In genomic region chr19:8684001-8684902, GRCh38 we compare ENCODE assay signal across 1 cellular context.
TF ChIP-seq lines count a peak whose summit lies in the region.

No MANE protein-coding gene starts in this region.

TF ChIP-seq in K562, 482 proteins besides CTCF, POLR2A, EP300 and RAD21 (continues in another document):
- peak; percentile 69; the same call in 1 of the 2 replicates for TF ChIP-seq ZNF740 (CRISPR knock-in tag; IDR thresholded peaks at IDR 0.05)
- TF ChIP-seq ZNF740 (tag; IDR thresholded peaks at IDR 0.05), result no peak
- 0 out of 2 replicates have a peak, but pooled peaks have one; percentile 25 for TF ChIP-seq KLF6 (CRISPR knock-in tag; IDR thresholded peaks at IDR 0.05; ENCODE audit: borderline replicate concordance)
- no peak for TF ChIP-seq ZBTB7A (IDR thresholded peaks at IDR 0.05; ENCODE audit: borderline replicate concordance, control insufficient read depth, low read depth, low read length)
- TF ChIP-seq, protein P1, sequence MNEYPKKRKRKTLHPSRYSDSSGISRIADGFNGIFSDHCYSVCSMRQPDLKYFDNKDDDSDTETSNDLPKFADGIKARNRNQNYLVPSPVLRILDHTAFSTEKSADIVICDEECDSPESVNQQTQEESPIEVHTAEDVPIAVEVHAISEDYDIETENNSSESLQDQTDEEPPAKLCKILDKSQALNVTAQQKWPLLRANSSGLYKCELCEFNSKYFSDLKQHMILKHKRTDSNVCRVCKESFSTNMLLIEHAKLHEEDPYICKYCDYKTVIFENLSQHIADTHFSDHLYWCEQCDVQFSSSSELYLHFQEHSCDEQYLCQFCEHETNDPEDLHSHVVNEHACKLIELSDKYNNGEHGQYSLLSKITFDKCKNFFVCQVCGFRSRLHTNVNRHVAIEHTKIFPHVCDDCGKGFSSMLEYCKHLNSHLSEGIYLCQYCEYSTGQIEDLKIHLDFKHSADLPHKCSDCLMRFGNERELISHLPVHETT (CRISPR knock-in tag; conservative IDR thresholded peaks at IDR 0.05 in 1 of 2, IDR thresholded peaks at IDR 0.05 in 1 of 2), result peak in 1 of 2 experiments; percentile 66; a peak in 1 of 4 replicates
- no peak for TF ChIP-seq NR2C2 (CRISPR knock-in tag; IDR thresholded peaks at IDR 0.05)
- TF ChIP-seq NR2C2 (tag; IDR thresholded peaks at IDR 0.05), result peak; percentile 48; the same call in 1 of the 2 replicates
- TF ChIP-seq, protein P2, sequence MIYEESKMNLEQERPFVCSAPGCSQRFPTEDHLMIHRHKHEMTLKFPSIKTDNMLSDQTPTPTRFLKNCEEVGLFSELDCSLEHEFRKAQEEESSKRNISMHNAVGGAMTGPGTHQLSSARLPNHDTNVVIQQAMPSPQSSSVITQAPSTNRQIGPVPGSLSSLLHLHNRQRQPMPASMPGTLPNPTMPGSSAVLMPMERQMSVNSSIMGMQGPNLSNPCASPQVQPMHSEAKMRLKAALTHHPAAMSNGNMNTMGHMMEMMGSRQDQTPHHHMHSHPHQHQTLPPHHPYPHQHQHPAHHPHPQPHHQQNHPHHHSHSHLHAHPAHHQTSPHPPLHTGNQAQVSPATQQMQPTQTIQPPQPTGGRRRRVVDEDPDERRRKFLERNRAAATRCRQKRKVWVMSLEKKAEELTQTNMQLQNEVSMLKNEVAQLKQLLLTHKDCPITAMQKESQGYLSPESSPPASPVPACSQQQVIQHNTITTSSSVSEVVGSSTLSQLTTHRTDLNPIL (CRISPR knock-in tag; IDR thresholded peaks at IDR 0.05), result no peak
- TF ChIP-seq, protein P3, sequence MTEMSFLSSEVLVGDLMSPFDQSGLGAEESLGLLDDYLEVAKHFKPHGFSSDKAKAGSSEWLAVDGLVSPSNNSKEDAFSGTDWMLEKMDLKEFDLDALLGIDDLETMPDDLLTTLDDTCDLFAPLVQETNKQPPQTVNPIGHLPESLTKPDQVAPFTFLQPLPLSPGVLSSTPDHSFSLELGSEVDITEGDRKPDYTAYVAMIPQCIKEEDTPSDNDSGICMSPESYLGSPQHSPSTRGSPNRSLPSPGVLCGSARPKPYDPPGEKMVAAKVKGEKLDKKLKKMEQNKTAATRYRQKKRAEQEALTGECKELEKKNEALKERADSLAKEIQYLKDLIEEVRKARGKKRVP (CRISPR knock-in tag; IDR thresholded peaks at IDR 0.05), result peak; percentile 61; the same call in 1 of the 2 replicates
- TF ChIP-seq SRSF1 (IDR thresholded peaks at IDR 0.05; ENCODE audit: low read depth, low read length), result no peak
- no peak for TF ChIP-seq SPI1 (IDR thresholded peaks at IDR 0.05; ENCODE audit: borderline replicate concordance, low read depth, low read length)
- TF ChIP-seq ZNF165 (CRISPR knock-in tag; IDR thresholded peaks at IDR 0.05; ENCODE audit: borderline replicate concordance), result 0 out of 2 replicates have a peak, but pooled peaks have one; percentile 56
- TF ChIP-seq GMEB1 (CRISPR knock-in tag; IDR thresholded peaks at IDR 0.05), result no peak
- TF ChIP-seq DMBX1 (CRISPR knock-in tag; IDR thresholded peaks at IDR 0.05; ENCODE audit: borderline replicate concordance), result 0 out of 2 replicates have a peak, but pooled peaks have one; percentile 17
- TF ChIP-seq TEAD1 (CRISPR knock-in tag; IDR thresholded peaks at IDR 0.05), result 0 out of 4 replicates have a peak, but pooled peaks of 1 of the 2 experiments have one; percentile 11
- TF ChIP-seq MYC (IDR thresholded peaks at IDR 0.05; ENCODE audit: low read depth, low read length), result no peak
- TF ChIP-seq MYC (CRISPR knock-in tag; IDR thresholded peaks at IDR 0.05; ENCODE audit: borderline replicate concordance, low read depth), result no peak
- no peak for TF ChIP-seq SIN3A (IDR thresholded peaks at IDR 0.05; ENCODE audit: borderline replicate concordance in 2 of 2, control insufficient read depth in 1 of 2, low read depth in 2 of 2, low read length in 2 of 2)
- TF ChIP-seq ZNF444 (CRISPR knock-in tag; IDR thresholded peaks at IDR 0.05), result peak; percentile 87
- TF ChIP-seq, protein P4, sequence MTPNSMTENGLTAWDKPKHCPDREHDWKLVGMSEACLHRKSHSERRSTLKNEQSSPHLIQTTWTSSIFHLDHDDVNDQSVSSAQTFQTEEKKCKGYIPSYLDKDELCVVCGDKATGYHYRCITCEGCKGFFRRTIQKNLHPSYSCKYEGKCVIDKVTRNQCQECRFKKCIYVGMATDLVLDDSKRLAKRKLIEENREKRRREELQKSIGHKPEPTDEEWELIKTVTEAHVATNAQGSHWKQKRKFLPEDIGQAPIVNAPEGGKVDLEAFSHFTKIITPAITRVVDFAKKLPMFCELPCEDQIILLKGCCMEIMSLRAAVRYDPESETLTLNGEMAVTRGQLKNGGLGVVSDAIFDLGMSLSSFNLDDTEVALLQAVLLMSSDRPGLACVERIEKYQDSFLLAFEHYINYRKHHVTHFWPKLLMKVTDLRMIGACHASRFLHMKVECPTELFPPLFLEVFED (CRISPR knock-in tag; conservative IDR thresholded peaks at IDR 0.05), result 0 out of 2 replicates have a peak, but pooled peaks have one; percentile 11
- TF ChIP-seq, protein P5, sequence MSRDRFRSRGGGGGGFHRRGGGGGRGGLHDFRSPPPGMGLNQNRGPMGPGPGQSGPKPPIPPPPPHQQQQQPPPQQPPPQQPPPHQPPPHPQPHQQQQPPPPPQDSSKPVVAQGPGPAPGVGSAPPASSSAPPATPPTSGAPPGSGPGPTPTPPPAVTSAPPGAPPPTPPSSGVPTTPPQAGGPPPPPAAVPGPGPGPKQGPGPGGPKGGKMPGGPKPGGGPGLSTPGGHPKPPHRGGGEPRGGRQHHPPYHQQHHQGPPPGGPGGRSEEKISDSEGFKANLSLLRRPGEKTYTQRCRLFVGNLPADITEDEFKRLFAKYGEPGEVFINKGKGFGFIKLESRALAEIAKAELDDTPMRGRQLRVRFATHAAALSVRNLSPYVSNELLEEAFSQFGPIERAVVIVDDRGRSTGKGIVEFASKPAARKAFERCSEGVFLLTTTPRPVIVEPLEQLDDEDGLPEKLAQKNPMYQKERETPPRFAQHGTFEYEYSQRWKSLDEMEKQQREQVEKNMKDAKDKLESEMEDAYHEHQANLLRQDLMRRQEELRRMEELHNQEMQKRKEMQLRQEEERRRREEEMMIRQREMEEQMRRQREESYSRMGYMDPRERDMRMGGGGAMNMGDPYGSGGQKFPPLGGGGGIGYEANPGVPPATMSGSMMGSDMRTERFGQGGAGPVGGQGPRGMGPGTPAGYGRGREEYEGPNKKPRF (IDR thresholded peaks at IDR 0.05; ENCODE audit: low read depth, low read length), result no peak
- peak; percentile 68; the same call in 1 of the 2 replicates for TF ChIP-seq ZNF175 (CRISPR knock-in tag; IDR thresholded peaks at IDR 0.05; ENCODE audit: low read depth)
- 0 out of 2 replicates have a peak, but pooled peaks have one; percentile 33 for TF ChIP-seq GABPA (tag; conservative IDR thresholded peaks at IDR 0.05; ENCODE audit: low read depth)
- TF ChIP-seq ZNF263 (CRISPR knock-in tag; IDR thresholded peaks at IDR 0.05; ENCODE audit: borderline replicate concordance), result peak; percentile 47; the same call in 1 of the 2 replicates
- no peak for TF ChIP-seq PCBP2 (IDR thresholded peaks at IDR 0.05; ENCODE audit: low read depth, low read length, poor library complexity, severe bottlenecking)
- TF ChIP-seq ATF1 (CRISPR knock-in tag; IDR thresholded peaks at IDR 0.05), result no peak
- TF ChIP-seq ATF1 (tag; IDR thresholded peaks at IDR 0.05), result no peak
- no peak for TF ChIP-seq ZNF699 (CRISPR knock-in tag; IDR thresholded peaks at IDR 0.05; ENCODE audit: insufficient replicate concordance)
- TF ChIP-seq FOXO4 (CRISPR knock-in tag; IDR thresholded peaks at IDR 0.05), result peak; percentile 85
- TF ChIP-seq ZNF76 (CRISPR knock-in tag; IDR thresholded peaks at IDR 0.05; ENCODE audit: borderline replicate concordance), result peak; percentile 58; the same call in 1 of the 2 replicates
- TF ChIP-seq TSHZ1 (CRISPR knock-in tag; IDR thresholded peaks at IDR 0.05), result no peak
- TF ChIP-seq ZBTB9 (CRISPR knock-in tag; IDR thresholded peaks at IDR 0.05), result 0 out of 2 replicates have a peak, but pooled peaks have one; percentile 66
- TF ChIP-seq ZNF324 (CRISPR knock-in tag; IDR thresholded peaks at IDR 0.05), result peak; percentile 37; the same call in 1 of the 2 replicates
- no peak for TF ChIP-seq NCOR1 (IDR thresholded peaks at IDR 0.05)
- no peak for TF ChIP-seq NFRKB (IDR thresholded peaks at IDR 0.05; ENCODE audit: low read depth)
- no peak for TF ChIP-seq ZFP91 (CRISPR knock-in tag; IDR thresholded peaks at IDR 0.05)
- TF ChIP-seq MAX (CRISPR knock-in tag; IDR thresholded peaks at IDR 0.05), result peak; percentile 20; the same call in 1 of the 2 replicates
- peak; percentile 54; the same call in 1 of the 2 replicates for TF ChIP-seq NR4A1 (CRISPR knock-in tag; IDR thresholded peaks at IDR 0.05)
- no peak for TF ChIP-seq NR4A1 (tag; IDR thresholded peaks at IDR 0.05)
- TF ChIP-seq ZNF57 (CRISPR knock-in tag; IDR thresholded peaks at IDR 0.05), result 0 out of 2 replicates have a peak, but pooled peaks have one; percentile 63
